In genomic region chrY:15968800-15969199, GRCh38 we compare ENCODE assay signal across 3 cellular contexts.
"Had no signal": no experiment of that assay in that cellular context is flagged by ENCODE, and none has a peak within 500 bp of the region (broad histone marks: within the 10 kb centered on the region; RNA-seq: fewer than 3 reads in every experiment).

No MANE protein-coding gene starts in this region.

- H3K4me3 ChIP-seq: GM12878 had no signal

- DNase-seq: GDM1, GF-D8 had no signal

- ATAC-seq: GM12878 had no signal
